15 cellular contexts compared by ENCODE assay signal in genomic region chr3:156687023-156687422, GRCh38. TPM values are rescaled to one million over a fixed set of nuclear protein-coding genes. Genes with fewer than 3 reads are reported as not detected.
DNase-seq lines count a peak whose midpoint lies in the region; ATAC-seq and TF ChIP-seq lines count a peak whose summit lies in the region.
"Had no signal": no experiment of that assay in that cellular context is flagged by ENCODE, and none has a peak within 500 bp of the region (broad histone marks: within the 10 kb centered on the region; RNA-seq: fewer than 3 reads in every experiment).

No MANE protein-coding gene starts in this region.

- no peaks in the 10 kb centered on the region for H3K9me3 ChIP-seq in A673 (ENCODE audit: low read depth, low read length, poor library complexity, severe bottlenecking)
- no peaks in the 10 kb centered on the region for H3K9me3 ChIP-seq in endodermal cell (ENCODE audit: control insufficient read depth, low read length)
- H3K9me3 ChIP-seq: tibial artery had no signal

- no peaks in the 10 kb centered on the region for H3K9me3 Mint-ChIP-seq in endodermal cell
- H3K9me3 Mint-ChIP-seq: IgD-negative memory B cell had no signal

- BruUV-seq in A673 (replicated peaks; lab: Mats Ljungman, UMichigan): no TSS peak

- peaks cover 96% of the 10 kb centered on the region for H3K4me1 ChIP-seq in A673 (ENCODE audit: insufficient read depth, low read length, poor library complexity, severe bottlenecking)
- peaks cover 38% of the 10 kb centered on the region for H3K4me1 ChIP-seq in endodermal cell (ENCODE audit: control insufficient read depth, insufficient read depth, low read length)

- peaks cover 66% of the 10 kb centered on the region for H3K36me3 ChIP-seq in A673 (ENCODE audit: insufficient read depth, low read length, poor library complexity, severe bottlenecking)
- H3K36me3 ChIP-seq in endodermal cell (ENCODE audit: control insufficient read depth, insufficient read depth, low read length): peaks cover 48% of the 10 kb centered on the region
- H3K36me3 ChIP-seq: tibial artery had no signal

- DNase-seq in A673 (ENCODE audit: low spot score): no peak
- DNase-seq in HT-29 (ENCODE audit: low spot score): peak; percentile 29
- DNase-seq in endodermal cell: no peak
- DNase-seq in NCI-H1436 (lab: John Stamatoyannopoulos, UW): no peak
- DNase-seq in left cardiac atrium: no peak
- no peak for DNase-seq in hypothalamus (lab: John Stamatoyannopoulos, UW)
- DNase-seq: activated T-cell treated with anti-CD3 and anti-CD28 coated beads, Interleukin-2, amount 50 U/mL, for 1 hour; dermis blood vessel endothelial cell; hippocampal formation; NCI-H446 treated with DMSO at 0.1 percent for 48 hours; stimulated activated CD4-positive, alpha-beta T cell treated with anti-CD3 and anti-CD28 coated beads, Interleukin-4, amount 100 ng/mL, for 4 hours; tibial artery had no signal

- ATAC-seq in GM18909 (IDR thresholded peaks at IDR 0.05; ENCODE audit: poor library complexity, unreplicated experiment) (peak; percentile 40), left cardiac atrium (no peak), GM19452 (IDR thresholded peaks at IDR 0.05; ENCODE audit: unreplicated experiment) (no peak)

- TF ChIP-seq CTCF in A673 (conservative IDR thresholded peaks at IDR 0.05; ENCODE audit: low read depth, low read length) (no peak), endodermal cell (conservative IDR thresholded peaks at IDR 0.05) (no peak)

- H3K36me3 Mint-ChIP-seq in endodermal cell (ENCODE audit: low read depth): peaks cover 2% of the 10 kb centered on the region

- H3K9ac ChIP-seq in endodermal cell (ENCODE audit: extremely low read depth, low read length, poor library complexity, severe bottlenecking): no peak overlapping the region

- H3K4me3 ChIP-seq in A673 (ENCODE audit: low read depth, low read length, poor library complexity, severe bottlenecking) (peak overlapping the region; percentile 3), endodermal cell (ENCODE audit: low read length) (peak overlapping the region; percentile 4)
- H3K4me3 ChIP-seq: tibial artery had no signal

- H3K27ac ChIP-seq in A673 (ENCODE audit: low read depth, low read length, poor library complexity, severe bottlenecking): no peak overlapping the region
- no peak overlapping the region for H3K27ac ChIP-seq in endodermal cell (ENCODE audit: low read depth, low read length)
- H3K27ac ChIP-seq: tibial artery had no signal

- POLR2A ChIA-PET in A673 (lab: Charles Lee; ENCODE audit: low non-redundant PET): no interaction called here

- H3K27me3 Mint-ChIP-seq in endodermal cell (ENCODE audit: insufficient read depth): no peaks in the 10 kb centered on the region
- H3K27me3 Mint-ChIP-seq: IgD-negative memory B cell had no signal

- H3K27ac Mint-ChIP-seq in endodermal cell: no peak overlapping the region

- intact Hi-C loops in A673 (cut with micrococcal nuclease; ENCODE audit: unreplicated experiment): no loop called here
- intact Hi-C loops in left cardiac atrium (cut with DNase I): no loop called here

- no peak overlapping the region for H3K4me3 Mint-ChIP-seq in endodermal cell

- H3K4me1 Mint-ChIP-seq in endodermal cell: peaks cover 75% of the 10 kb centered on the region

- CTCF ChIA-PET in A673 (lab: Charles Lee): no interaction called here

- no peaks in the 10 kb centered on the region for H3K27me3 ChIP-seq in A673 (replicated peaks; ENCODE audit: insufficient read depth, low read depth, low read length, poor library complexity)
- H3K27me3 ChIP-seq in endodermal cell (ENCODE audit: control insufficient read depth, insufficient read depth, low read length, poor library complexity, severe bottlenecking): no peaks in the 10 kb centered on the region
- H3K27me3 ChIP-seq: tibial artery had no signal

RNA-seq across cellular contexts. Expression of gene TIPARP, which starts 12.6 kb away (rescaled TPM):
- total RNA-seq in A673 (2021) (116 TPM in 2 replicates), endodermal cell (10 to 100 TPM; 27.1 to 34.3 TPM), left cardiac atrium (10 to 100 TPM; 34.1 to 37.2 TPM)
- 66.6 and 70.7 TPM in 2 replicates for total RNA-seq in HT-29 (2014; rRNA removed; shearing (Covaris generic))
- 14.8 TPM for polyA plus RNA-seq in endodermal cell (2013, experiment 1 of 2)
- polyA plus RNA-seq in endodermal cell (2013, experiment 2 of 2): 14.7 TPM
